Comparison of ENCODE assay signal across 10 cellular contexts in genomic region chrX:74450803-74451449, GRCh38. TPM values are rescaled to one million over a fixed set of nuclear protein-coding genes. Genes with fewer than 3 reads are reported as not detected.
DNase-seq lines count a peak whose midpoint lies in the region; ATAC-seq, FAIRE-seq and TF ChIP-seq lines count a peak whose summit lies in the region.
"Had no signal": no experiment of that assay in that cellular context is flagged by ENCODE, and none has a peak within 500 bp of the region (broad histone marks: within the 10 kb centered on the region; RNA-seq: fewer than 3 reads in every experiment).

No MANE protein-coding gene starts in this region.

- peak in 3 of 4 donors; percentile 40 to 90 (median 51) for ATAC-seq in right lobe of liver
- no peak for ATAC-seq in HepG2

- 21% methylated on average over 1 of the region's 1 CpG for WGBS in right lobe of liver (ENCODE audit: insufficient coverage, low coverage, low lambda C conversion rate, missing lambda C conversion rate)
- whole genome bisulfite sequencing in HepG2 (ENCODE audit: low lambda C conversion rate), result 0% methylated on average over 1 of the region's 1 CpG
- WGBS in SK-N-SH (ENCODE audit: low lambda C conversion rate), result 0% methylated on average over 1 of the region's 1 CpG

- no peak overlapping the region for H3K4me2 ChIP-seq in HepG2 (ENCODE audit: low read depth, low read length)
- H3K4me2 ChIP-seq in SK-N-SH, result no peak overlapping the region; the same call in 1 of the 2 replicates

- H3K4me1 ChIP-seq in right lobe of liver, result no peaks in the 10 kb centered on the region
- no peaks in the 10 kb centered on the region for H3K4me1 ChIP-seq in HepG2 (ENCODE audit: insufficient read depth, low read length)
- H3K4me1 ChIP-seq in SK-N-SH (ENCODE audit: control insufficient read depth in 1 of 2, insufficient read depth in 2 of 2, low read depth in 1 of 2, low read length in 1 of 2), result peaks cover 3 to 5% of the 10 kb centered on the region in 2 experiments; a peak in 2 of 4 replicates

- POLR2A ChIA-PET in HepG2 (lab: Yijun Ruan, JAX) (no interaction called here), SK-N-SH (lab: Yijun Ruan, JAX) (no interaction called here)

- H3K36me3 ChIP-seq in right lobe of liver (no peaks in the 10 kb centered on the region), HepG2 (replicated peaks in 1 of 2; ENCODE audit: control insufficient read depth in 1 of 2, insufficient read depth in 2 of 2, low read length in 2 of 2) (no peaks in the 10 kb centered on the region), SK-N-SH (replicated peaks in 1 of 2; ENCODE audit: control insufficient read depth in 1 of 2, insufficient read depth in 2 of 2, low read length in 1 of 2) (no peaks in the 10 kb centered on the region)

- no peaks in the 10 kb centered on the region for H3K9me2 ChIP-seq in SK-N-SH

- CTCF ChIA-PET in HepG2 (lab: Yijun Ruan, JAX; ENCODE audit: low intra/inter-chr PET ratio, low total read pairs), result no interaction called here
- CTCF ChIA-PET in SK-N-SH (lab: Yijun Ruan, JAX), result no interaction called here

- no peak overlapping the region for H3K27ac ChIP-seq in right lobe of liver
- no peak overlapping the region for H3K27ac ChIP-seq in HepG2 (ENCODE audit: extremely low read length, insufficient read depth, low read length)
- peak overlapping the region in 1 of 2 experiments; percentile 58; a peak in 2 of 4 replicates for H3K27ac ChIP-seq in SK-N-SH (ENCODE audit: low read depth in 2 of 2, low read length in 1 of 2)

- H3K9me3 ChIP-seq in right lobe of liver, result no peaks in the 10 kb centered on the region
- no peaks in the 10 kb centered on the region for H3K9me3 ChIP-seq in HepG2 (ENCODE audit: low read length)
- H3K9me3 ChIP-seq in SK-N-SH, result no peaks in the 10 kb centered on the region

- DNase-seq in right lobe of liver, result no peak
- no peak for DNase-seq in HepG2 (ENCODE audit: low spot score)
- DNase-seq in SK-N-SH, result no peak
- peak; percentile 61 for DNase-seq in fibroblast of the conjunctiva (ENCODE audit: low read depth)
- DNase-seq in urothelium cell line (ENCODE audit: low spot score), result peak; percentile 61
- no peak for DNase-seq in ACHN
- no peak for DNase-seq in mesenteric fat pad (ENCODE audit: low spot score)
- DNase-seq in DMS114 treated with DMSO at 0.1 percent for 48 hours (lab: John Stamatoyannopoulos, UW; ENCODE audit: unreplicated experiment), result no peak
- DNase-seq: DMS153 had no signal

- H3K79me2 ChIP-seq in HepG2 (ENCODE audit: insufficient read depth, low read length), result no peaks in the 10 kb centered on the region
- no peaks in the 10 kb centered on the region for H3K79me2 ChIP-seq in SK-N-SH (ENCODE audit: insufficient read depth)

- H3K4me3 ChIP-seq in right lobe of liver, result no peak overlapping the region
- no peak overlapping the region for H3K4me3 ChIP-seq in HepG2 (replicated peaks in 1 of 3; ENCODE audit: insufficient read depth in 1 of 3, low read depth in 2 of 3, low read length in 3 of 3)
- H3K4me3 ChIP-seq in SK-N-SH (ENCODE audit: low read depth in 2 of 2, low read length in 1 of 2), result no peak overlapping the region

- no peak for FAIRE-seq in HepG2 (lab: Jason Lieb, UNC)
- no peak for FAIRE-seq in urothelium cell line (lab: Jason Lieb, UNC)

- H3K27me3 ChIP-seq in right lobe of liver, result no peaks in the 10 kb centered on the region
- no peaks in the 10 kb centered on the region for H3K27me3 ChIP-seq in HepG2 (ENCODE audit: control insufficient read depth in 1 of 2, insufficient read depth in 2 of 2, low read length in 2 of 2)
- no peaks in the 10 kb centered on the region for H3K27me3 ChIP-seq in SK-N-SH (ENCODE audit: insufficient read depth)

- in situ Hi-C loops in HepG2 (cut with HindIII; ENCODE audit: extremely low pct_ligation_motif_present, low pct_unique_long_range_greater_than_20kb), result no loop called here
- in situ Hi-C loops in ACHN (cut with HindIII; ENCODE audit: low pct_ligation_motif_present, low pct_unique_long_range_greater_than_20kb, low sequenced_read_pairs), result no loop called here

- no peak for TF ChIP-seq POLR2A in right lobe of liver (IDR thresholded peaks at IDR 0.05)
- TF ChIP-seq POLR2A in HepG2 (IDR thresholded peaks at IDR 0.05; ENCODE audit: insufficient read depth in 1 of 2, low read depth in 2 of 2, low read length in 2 of 2), result no peak

- H4K20me1 ChIP-seq in HepG2 (ENCODE audit: insufficient read depth, low read length) (no peaks in the 10 kb centered on the region), SK-N-SH (ENCODE audit: insufficient read depth) (no peaks in the 10 kb centered on the region)

- H2AFZ ChIP-seq in HepG2 (ENCODE audit: low read length) (no peak overlapping the region), SK-N-SH (ENCODE audit: low read depth) (no peak overlapping the region)

- TF ChIP-seq CTCF in right lobe of liver (IDR thresholded peaks at IDR 0.05) (no peak), HepG2 (CRISPR knock-in tag; IDR thresholded peaks at IDR 0.05) (no peak), SK-N-SH (IDR thresholded peaks at IDR 0.05) (no peak)

- intact Hi-C loops in right lobe of liver (cut with DNase I) (no loop called here), HepG2 (cut with micrococcal nuclease; ENCODE audit: unreplicated experiment) (no loop called here)

- TF ChIP-seq RAD21 in HepG2 (CRISPR knock-in tag; IDR thresholded peaks at IDR 0.05), result no peak
- TF ChIP-seq RAD21 in SK-N-SH (IDR thresholded peaks at IDR 0.05; ENCODE audit: low read length), result no peak

- TF ChIP-seq EP300 in HepG2 (IDR thresholded peaks at IDR 0.05; ENCODE audit: low read depth in 2 of 2, low read length in 2 of 2), result no peak
- no peak for TF ChIP-seq EP300 in HepG2 (CRISPR knock-in tag; IDR thresholded peaks at IDR 0.05; ENCODE audit: borderline replicate concordance)
- TF ChIP-seq EP300 in SK-N-SH (IDR thresholded peaks at IDR 0.05; ENCODE audit: borderline replicate concordance in 1 of 2, low read depth in 1 of 2, low read length in 1 of 2), result no peak

- peaks cover 10% of the 10 kb centered on the region for H3F3A ChIP-seq in SK-N-SH (replicated peaks; ENCODE audit: insufficient read depth)

- BruUV-seq in HepG2 (replicated peaks; lab: Mats Ljungman, UMichigan), result no TSS peak

- no peak overlapping the region for H3K9ac ChIP-seq in HepG2 (ENCODE audit: insufficient read depth, low read depth, low read length)
- no peak overlapping the region for H3K9ac ChIP-seq in SK-N-SH

TF ChIP-seq in HepG2, 621 proteins besides CTCF, POLR2A, EP300 and RAD21 (continues in another document):
- TF ChIP-seq TFAP4 (IDR thresholded peaks at IDR 0.05; ENCODE audit: borderline replicate concordance, low read depth) (no peak), KLF13 (CRISPR knock-in tag; IDR thresholded peaks at IDR 0.05) (no peak), ISX (CRISPR knock-in tag; conservative IDR thresholded peaks at IDR 0.05) (no peak), NFIC (IDR thresholded peaks at IDR 0.05; ENCODE audit: low read length) (no peak), ZMYM4 (CRISPR knock-in tag; IDR thresholded peaks at IDR 0.05) (no peak)

TF ChIP-seq in SK-N-SH, 30 proteins besides CTCF, POLR2A, EP300 and RAD21 (continues in another document):
- no peak for TF ChIP-seq ELF1 (IDR thresholded peaks at IDR 0.05)

RNA-seq across cellular contexts. Expression of gene SLC16A2, which starts 29.6 kb away (rescaled TPM):
- total RNA-seq in right lobe of liver, result 10 to 100 TPM; 16.7 to 68.8 (median 53.4) TPM
- 0.07 TPM in 1 of 2 replicates, not detected in the other for total RNA-seq in HepG2 (2016; rRNA removed; fragmentation: Illumina TruSeq; extraction: Trizol)
- not detected in 2 replicates for total RNA-seq in HepG2 (2016; cell fraction: cytosol; rRNA removed; fragmentation: Illumina TruSeq; extraction: Trizol; ENCODE audit: low read depth)
- total RNA-seq in HepG2 (2016; cell fraction: insoluble cytoplasmic fraction; rRNA removed; fragmentation: Illumina TruSeq; extraction: Trizol), result not detected in 2 replicates
- total RNA-seq in HepG2 (2016; cell fraction: membrane; rRNA removed; fragmentation: Illumina TruSeq; extraction: Trizol), result not detected in 2 replicates
- 0.12 TPM in 1 of 2 replicates, not detected in the other for total RNA-seq in HepG2 (2016; cell fraction: nucleus; rRNA removed; fragmentation: Illumina TruSeq; extraction: Trizol)
- 0.05 and 0.08 TPM in 2 replicates for polyA plus RNA-seq in HepG2 (2011; rRNA removed)
- polyA plus RNA-seq in HepG2 (2011; cell fraction: cytosol; rRNA removed), result 0.01 and 0.05 TPM in 2 replicates
- polyA plus RNA-seq in HepG2 (2011; cell fraction: nucleus; rRNA removed), result 0.08 and 0.09 TPM in 2 replicates
- not detected in 2 replicates for polyA plus RNA-seq in HepG2 (2012)
- polyA plus RNA-seq in HepG2 (2016; cell fraction: cytosol; fragmentation: Illumina TruSeq; extraction: Trizol; ENCODE audit: low read depth), result not detected in 2 replicates
- not detected in 2 replicates for polyA plus RNA-seq in HepG2 (2016; cell fraction: insoluble cytoplasmic fraction; fragmentation: Illumina TruSeq; extraction: Trizol; ENCODE audit: low read depth)
- not detected in 2 replicates for polyA plus RNA-seq in HepG2 (2016; cell fraction: membrane; fragmentation: Illumina TruSeq; extraction: Trizol; ENCODE audit: low read depth)
- 0.15 TPM in 1 of 2 replicates, not detected in the other for polyA plus RNA-seq in HepG2 (2016; cell fraction: nucleus; fragmentation: Illumina TruSeq; extraction: Trizol; ENCODE audit: insufficient read depth, low read depth)
- polyA minus RNA-seq in HepG2 (2011; rRNA and poly(A)+ RNA removed; ENCODE audit: low replicate concordance), result 0.14 and 0.24 TPM in 2 replicates
- not detected in 2 replicates for polyA minus RNA-seq in HepG2 (2011; cell fraction: cytosol; rRNA and poly(A)+ RNA removed)
- not detected in 2 replicates for polyA minus RNA-seq in HepG2 (2011; cell fraction: nucleus; rRNA and poly(A)+ RNA removed)
- polyA plus RNA-seq in SK-N-SH (2012; rRNA removed), result 10.9 and 13.1 TPM in 2 replicates
- polyA plus RNA-seq in SK-N-SH (2012; cell fraction: cytosol; rRNA removed), result 6.5 and 8.8 TPM in 2 replicates
- 14.6 and 24.4 TPM in 2 replicates for polyA plus RNA-seq in SK-N-SH (2012; cell fraction: nucleus; rRNA removed)
- total RNA-seq in mesenteric fat pad, result 13.9 TPM
- total RNA-seq: mononuclear cell had no signal

Comparison
In these comparisons a context has a peak if more than half of its experiments do, and no peak if none do; other contexts are left out.
1. RNA of gene SLC16A2, which starts 29.6 kb away (total RNA-seq): 16.7 to 68.8 TPM in right lobe of liver and 13.9 TPM in mesenteric fat pad (single experiment); 0.07 to 0.12 TPM in HepG2; every median in the first group is over 10 times any median in the second.
2. DNase-seq: peak in fibroblast of the conjunctiva (single experiment) and urothelium cell line (single experiment); none in right lobe of liver (0 of 3), HepG2 (single experiment), SK-N-SH (single experiment), ACHN (single experiment), mesenteric fat pad (single experiment) and DMS114 treated with DMSO at 0.1 percent for 48 hours (single experiment).